In the genomic region with DNA sequence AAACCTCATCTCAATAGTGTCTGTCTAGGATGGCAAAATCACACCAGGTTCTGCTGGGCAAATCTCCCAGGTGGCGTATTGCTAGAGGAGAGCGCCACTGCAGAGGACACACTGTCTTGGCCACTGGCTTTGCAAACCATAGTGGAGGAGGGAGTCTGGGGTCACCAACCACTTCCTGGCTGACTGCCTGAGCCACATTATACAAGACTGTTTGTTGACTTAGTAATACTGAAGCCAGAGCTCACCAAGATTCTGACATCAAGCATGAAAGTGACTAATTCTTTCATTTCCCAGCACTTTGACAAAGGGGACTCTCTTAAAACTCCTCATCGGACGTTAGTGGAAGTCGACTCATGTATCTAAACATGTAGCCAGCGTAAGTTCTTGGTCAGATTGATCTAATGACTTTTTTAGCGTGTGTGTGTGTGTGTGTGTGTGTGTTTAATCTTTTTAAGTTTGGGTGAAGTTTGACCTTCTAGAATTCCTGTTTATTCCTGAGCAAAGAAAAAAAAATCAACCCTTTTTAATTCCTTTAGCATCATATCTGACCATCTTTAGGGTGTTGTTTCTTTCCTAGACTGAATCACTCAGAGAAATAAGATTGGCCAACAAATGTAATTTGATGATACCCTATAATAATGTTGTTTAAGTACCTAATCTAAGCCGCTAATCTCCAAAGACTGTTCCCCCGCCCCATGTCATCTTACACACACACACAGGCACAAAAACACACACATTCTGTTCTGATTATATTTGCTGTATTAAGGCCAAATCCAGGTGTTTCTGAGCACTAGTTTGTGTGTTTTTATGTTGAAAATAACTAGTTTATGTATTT, we compare ENCODE assay signal across 8 cellular contexts. TPM values are rescaled to one million over a fixed set of nuclear protein-coding genes. Genes with fewer than 3 reads are reported as not detected.
DNase-seq lines count a peak whose midpoint lies in the region; ATAC-seq lines count a peak whose summit lies in the region.

No MANE protein-coding gene starts in this region.

- H3K4me1 Mint-ChIP-seq in activated naive CD8-positive, alpha-beta T cell treated with anti-CD3 and anti-CD28 coated beads for 36 hours = peaks cover 76% of the 10 kb centered on the region

- peak overlapping the region; percentile 63 for H3K4me3 Mint-ChIP-seq in activated naive CD8-positive, alpha-beta T cell treated with anti-CD3 and anti-CD28 coated beads for 36 hours

- H3K36me3 Mint-ChIP-seq in activated naive CD8-positive, alpha-beta T cell treated with anti-CD3 and anti-CD28 coated beads for 36 hours = peaks cover 41% of the 10 kb centered on the region

- no peaks in the 10 kb centered on the region for H3K27me3 Mint-ChIP-seq in activated naive CD8-positive, alpha-beta T cell treated with anti-CD3 and anti-CD28 coated beads for 36 hours

- H3K9me3 Mint-ChIP-seq in activated naive CD8-positive, alpha-beta T cell treated with anti-CD3 and anti-CD28 coated beads for 36 hours = peaks cover 1% of the 10 kb centered on the region

- ATAC-seq in GM18907 (IDR thresholded peaks at IDR 0.05; ENCODE audit: unreplicated experiment) (peak; percentile 95), HG03103 (IDR thresholded peaks at IDR 0.05; ENCODE audit: low read depth, unreplicated experiment) (peak; percentile 79)

- H3K27ac Mint-ChIP-seq in activated naive CD8-positive, alpha-beta T cell treated with anti-CD3 and anti-CD28 coated beads for 36 hours = peak overlapping the region; percentile 97

- DNase-seq in AG08396 (ENCODE audit: low spot score) (peak; percentile 76), RPMI7951 (ENCODE audit: low read depth) (peak; percentile 95), hepatic stellate cell (ENCODE audit: low spot score) (peak; percentile 81), NCI-H1694 treated with DMSO at 0.1 percent for 48 hours (lab: John Stamatoyannopoulos, UW) (no peak)
- DNase-seq in activated naive CD8-positive, alpha-beta T cell treated with anti-CD3 and anti-CD28 coated beads for 36 hours = peak; percentile 79
- DNase-seq in stimulated activated CD4-positive, alpha-beta T cell treated with anti-CD3 and anti-CD28 coated beads, Interleukin-1b, Interleukin-23, amount 100 ng/mL, for 48 hours = peak; percentile 77

RNA-seq across cellular contexts. Expression of a gene that starts 13.8 kb away (rescaled TPM):
- total RNA-seq in RPMI7951 (2014; rRNA removed; shearing (Covaris generic)) = 16.9 and 23.6 TPM in 2 replicates
- total RNA-seq in activated naive CD8-positive, alpha-beta T cell treated with anti-CD3 and anti-CD28 coated beads for 36 hours = 10 to 100 TPM; 50.1 to 51.1 TPM

RNA-seq across cellular contexts. Expression of a gene that starts 24.5 kb away (rescaled TPM):
- total RNA-seq in RPMI7951 (2014; rRNA removed; shearing (Covaris generic)) = 24.4 and 24.8 TPM in 2 replicates
- 100 to 1,000 TPM; 105 to 110 TPM for total RNA-seq in activated naive CD8-positive, alpha-beta T cell treated with anti-CD3 and anti-CD28 coated beads for 36 hours
